ENCODE assay signal across 14 cellular contexts in genomic region chr14:74615735-74616134, GRCh38. TPM values are rescaled to one million over a fixed set of nuclear protein-coding genes. Genes with fewer than 3 reads are reported as not detected.
DNase-seq lines count a peak whose midpoint lies in the region; ATAC-seq and TF ChIP-seq lines count a peak whose summit lies in the region.
"Had no signal": no experiment of that assay in that cellular context is flagged by ENCODE, and none has a peak within 500 bp of the region (broad histone marks: within the 10 kb centered on the region; RNA-seq: fewer than 3 reads in every experiment).

No MANE protein-coding gene starts in this region.

- H4K91ac ChIP-seq in mesenchymal stem cell (ENCODE audit: low read length): no peak overlapping the region

- H3K27ac Mint-ChIP-seq in activated naive CD4-positive, alpha-beta T cell treated with anti-CD3 and anti-CD28 coated beads, Interleukin-2, amount 50 U/mL, for 24 hours: peak overlapping the region; percentile 77
- H3K27ac Mint-ChIP-seq: CD4-positive, alpha-beta T cell had no signal

- in situ Hi-C loops in brain microvascular endothelial cell (cut with HindIII; ENCODE audit: low pct_ligation_motif_present, low sequenced_read_pairs): no loop called here

- H3K27me3 ChIP-seq in brain microvascular endothelial cell (replicated peaks) (no peaks in the 10 kb centered on the region), mesenchymal stem cell (ENCODE audit: control insufficient read depth in 1 of 2, insufficient read depth in 1 of 2, low read length in 2 of 2) (no peaks in the 10 kb centered on the region), thoracic aorta (replicated peaks; ENCODE audit: insufficient read depth) (no peaks in the 10 kb centered on the region)

- peak overlapping the region; percentile 65 for H3K9ac ChIP-seq in mesenchymal stem cell (ENCODE audit: low read length)

- H3K36me3 Mint-ChIP-seq in activated naive CD4-positive, alpha-beta T cell treated with anti-CD3 and anti-CD28 coated beads, Interleukin-2, amount 50 U/mL, for 24 hours: no peaks in the 10 kb centered on the region

- H2AFZ ChIP-seq in mesenchymal stem cell (ENCODE audit: low read depth, low read length): no peak overlapping the region

- H3K36me3 ChIP-seq in brain microvascular endothelial cell (replicated peaks) (no peaks in the 10 kb centered on the region), mesenchymal stem cell (ENCODE audit: control insufficient read depth in 1 of 2, insufficient read depth in 2 of 2, low read depth in 1 of 2, low read length in 2 of 2) (peaks cover 0 to under 1% of the 10 kb centered on the region in 2 experiments), thoracic aorta (no peaks in the 10 kb centered on the region)
- H3K36me3 ChIP-seq: upper lobe of right lung had no signal

- no peaks in the 10 kb centered on the region for H3K9me3 ChIP-seq in mesenchymal stem cell (ENCODE audit: control insufficient read depth, low read length)
- H3K9me3 ChIP-seq in thoracic aorta: no peaks in the 10 kb centered on the region
- H3K9me3 ChIP-seq: upper lobe of right lung had no signal

- peak overlapping the region; percentile 19 to 24 for H3K4ac ChIP-seq in mesenchymal stem cell (ENCODE audit: low read depth in 1 of 2, low read length in 2 of 2)

- H3K9me3 Mint-ChIP-seq in activated naive CD4-positive, alpha-beta T cell treated with anti-CD3 and anti-CD28 coated beads, Interleukin-2, amount 50 U/mL, for 24 hours: no peaks in the 10 kb centered on the region
- H3K9me3 Mint-ChIP-seq: CD4-positive, alpha-beta T cell had no signal

- peaks cover 3% of the 10 kb centered on the region for H3K79me1 ChIP-seq in mesenchymal stem cell (replicated peaks; ENCODE audit: low read length, poor library complexity, severe bottlenecking)

- DNase-seq in activated naive CD4-positive, alpha-beta T cell (lab: John Stamatoyannopoulos, UW): no peak
- no peak for DNase-seq in brain microvascular endothelial cell
- no peak for DNase-seq in mesenchymal stem cell
- no peak for DNase-seq in thoracic aorta (ENCODE audit: low spot score)
- no peak for DNase-seq in pons (ENCODE audit: low spot score)
- no peak for DNase-seq in AG08396 (ENCODE audit: low spot score)
- no peak for DNase-seq in COR-L47 (lab: John Stamatoyannopoulos, UW)
- DNase-seq: activated CD4-positive, alpha-beta T cell treated with anti-CD3 and anti-CD28 coated beads, Interleukin-2, amount 50 U/mL, for 4 hours; activated naive CD4-positive, alpha-beta T cell treated with anti-CD3 and anti-CD28 coated beads, Interleukin-2, amount 50 U/mL, for 16 hours; CD4-positive, alpha-beta T cell; NCI-H1436 treated with DMSO at 0.1 percent for 48 hours; stimulated activated naive CD4-positive, alpha-beta T cell; upper lobe of right lung had no signal

- H3K18ac ChIP-seq in mesenchymal stem cell (ENCODE audit: low read depth in 1 of 2, low read length in 2 of 2): peak overlapping the region in 1 of 2 experiments; percentile 64

- whole genome bisulfite sequencing in mesenchymal stem cell: 98% methylated on average over 14 of the region's 14 CpGs

- peak overlapping the region in 1 of 2 experiments; percentile 95 for H2BK12ac ChIP-seq in mesenchymal stem cell (ENCODE audit: low read length in 2 of 2)

- peak overlapping the region; percentile 19 for H2BK5ac ChIP-seq in mesenchymal stem cell (ENCODE audit: low read depth, low read length, poor library complexity, severe bottlenecking)

- peaks cover 55% of the 10 kb centered on the region for H3K4me1 Mint-ChIP-seq in activated naive CD4-positive, alpha-beta T cell treated with anti-CD3 and anti-CD28 coated beads, Interleukin-2, amount 50 U/mL, for 24 hours

- H3K14ac ChIP-seq in mesenchymal stem cell (ENCODE audit: low read length in 2 of 2): no peak overlapping the region

- no peak overlapping the region for H3K23ac ChIP-seq in mesenchymal stem cell (ENCODE audit: low read length in 2 of 2)

- H3K27ac ChIP-seq in brain microvascular endothelial cell (no peak overlapping the region), mesenchymal stem cell (ENCODE audit: low read length, poor library complexity, severe bottlenecking) (peak overlapping the region; percentile 95), thoracic aorta (peak overlapping the region; percentile 95 to 97)
- H3K27ac ChIP-seq: upper lobe of right lung had no signal

- H3K4me3 Mint-ChIP-seq in activated naive CD4-positive, alpha-beta T cell treated with anti-CD3 and anti-CD28 coated beads, Interleukin-2, amount 50 U/mL, for 24 hours: peak overlapping the region; percentile 12

- H2BK15ac ChIP-seq in mesenchymal stem cell (ENCODE audit: low read depth, poor library complexity, severe bottlenecking): peak overlapping the region; percentile 78

- H3K4me3 ChIP-seq in brain microvascular endothelial cell (ENCODE audit: low read depth, low read length) (peak overlapping the region; percentile 13), mesenchymal stem cell (ENCODE audit: insufficient read depth in 1 of 2, low read depth in 1 of 2, low read length in 2 of 2) (peak overlapping the region in 1 of 2 experiments; percentile 61), thoracic aorta (peak overlapping the region; percentile 26)
- H3K4me3 ChIP-seq: upper lobe of right lung had no signal

- no peak overlapping the region for H4K8ac ChIP-seq in mesenchymal stem cell (ENCODE audit: low read length)

- TF ChIP-seq CTCF in brain microvascular endothelial cell (IDR thresholded peaks at IDR 0.05; ENCODE audit: low read depth, low read length, missing control alignments): no peak
- no peak for TF ChIP-seq CTCF in thoracic aorta (IDR thresholded peaks at IDR 0.05)

- no peak overlapping the region for H3K4me2 ChIP-seq in mesenchymal stem cell (ENCODE audit: low read length, poor library complexity, severe bottlenecking)

- H3K27me3 Mint-ChIP-seq in activated naive CD4-positive, alpha-beta T cell treated with anti-CD3 and anti-CD28 coated beads, Interleukin-2, amount 50 U/mL, for 24 hours: no peaks in the 10 kb centered on the region

- no peak for ATAC-seq in thoracic aorta (ENCODE audit: insufficient number of reproducible peaks, low FRiP score, low read depth)

- H3K4me1 ChIP-seq in mesenchymal stem cell (ENCODE audit: control insufficient read depth, insufficient read depth, low read depth, low read length): peaks cover 55% of the 10 kb centered on the region
- peaks cover 59 to 81% of the 10 kb centered on the region in 2 donors for H3K4me1 ChIP-seq in thoracic aorta (ENCODE audit: control insufficient read depth in 1 of 2, low read depth in 2 of 2)

- peak overlapping the region; percentile 100 for H2AK5ac ChIP-seq in mesenchymal stem cell (ENCODE audit: low read length, severe bottlenecking)

- peak overlapping the region; percentile 27 for H2BK120ac ChIP-seq in mesenchymal stem cell (ENCODE audit: low read depth, low read length)

RNA-seq across cellular contexts. Expression of gene LTBP2, which starts 3.7 kb away (rescaled TPM):
- polyA plus RNA-seq in mesenchymal stem cell (2013, experiment 1 of 2): 16.6 TPM
- polyA plus RNA-seq in mesenchymal stem cell (2013, experiment 2 of 2): 16.0 TPM
- total RNA-seq in thoracic aorta: 100 to 1,000 TPM; 674 to 973 TPM
